ENCODE assay signal across 16 cellular contexts in the genomic region with DNA sequence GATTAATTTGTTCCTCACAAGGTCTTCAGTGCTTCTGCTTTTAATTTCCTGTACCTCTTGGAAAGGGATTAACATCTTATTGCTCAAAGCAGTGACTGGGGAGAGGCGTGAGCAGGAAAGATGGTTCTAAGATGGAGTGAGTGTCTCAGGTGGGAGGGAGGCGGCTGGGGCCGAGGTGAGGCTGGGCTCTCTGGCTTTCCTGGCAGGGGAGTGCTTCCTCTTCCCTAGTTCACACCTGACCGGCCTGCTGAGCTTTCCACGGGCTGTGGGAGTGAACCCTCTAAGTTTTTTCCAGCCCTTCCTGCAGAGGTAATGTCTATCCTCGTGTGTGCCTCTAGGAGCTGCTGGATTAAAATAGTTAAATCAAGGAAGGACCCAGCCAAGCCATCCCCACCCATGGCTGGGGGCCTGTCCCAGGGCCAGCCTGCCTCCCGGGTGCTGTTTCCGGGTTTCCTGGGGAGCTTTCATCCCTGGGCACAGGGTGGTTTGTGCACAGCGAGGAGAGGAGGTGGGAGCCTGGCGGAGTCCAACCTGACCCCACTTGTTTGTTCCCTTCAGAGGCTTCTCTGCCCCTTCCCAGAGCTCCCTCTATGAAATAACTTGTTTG.
DNase-seq lines count a peak whose midpoint lies in the region; ATAC-seq and TF ChIP-seq lines count a peak whose summit lies in the region.
"Had no signal": no experiment of that assay in that cellular context is flagged by ENCODE, and none has a peak within 500 bp of the region (broad histone marks: within the 10 kb centered on the region; RNA-seq: fewer than 3 reads in every experiment).

No MANE protein-coding gene starts in this region.

- H3K4me1 Mint-ChIP-seq in mesothelial cell of epicardium (peaks cover 27% of the 10 kb centered on the region), type B pancreatic cell (ENCODE audit: unreplicated experiment) (peaks cover 27% of the 10 kb centered on the region)

- H3K27ac Mint-ChIP-seq in mesothelial cell of epicardium (peak overlapping the region; percentile 69), type B pancreatic cell (peak overlapping the region; percentile 73)
- H3K27ac Mint-ChIP-seq: CD8-positive, alpha-beta T cell had no signal

- H3K9me3 ChIP-seq in RWPE2 (ENCODE audit: severe bottlenecking) (no peaks in the 10 kb centered on the region), esophagus (ENCODE audit: control insufficient read depth in 2 of 2, insufficient read depth in 1 of 2, low read depth in 1 of 2, low read length in 1 of 2) (no peaks in the 10 kb centered on the region), right cardiac atrium (ENCODE audit: control insufficient read depth, low read length) (no peaks in the 10 kb centered on the region)
- H3K9me3 ChIP-seq: BLaER1, Peyer's patch had no signal

- H3K27me3 Mint-ChIP-seq in mesothelial cell of epicardium (ENCODE audit: low read depth) (no peaks in the 10 kb centered on the region), type B pancreatic cell (no peaks in the 10 kb centered on the region)

- intact Hi-C loops in right cardiac atrium (cut with DNase I): no loop called here

- no peaks in the 10 kb centered on the region for H3K27me3 ChIP-seq in RWPE2 (ENCODE audit: insufficient read depth, poor library complexity, severe bottlenecking)
- no peaks in the 10 kb centered on the region for H3K27me3 ChIP-seq in esophagus (ENCODE audit: control insufficient read depth in 1 of 2, insufficient read depth in 2 of 2, low read length in 2 of 2)
- H3K27me3 ChIP-seq in right cardiac atrium (ENCODE audit: control insufficient read depth, insufficient read depth): no peaks in the 10 kb centered on the region
- H3K27me3 ChIP-seq: BLaER1, Peyer's patch had no signal

- ATAC-seq in RWPE2 (ENCODE audit: low read depth): peak; percentile 10
- no peak for ATAC-seq in right cardiac atrium
- ATAC-seq: CD8-positive, alpha-beta T cell; HCT116 had no signal

- TF ChIP-seq CTCF in RWPE2 (IDR thresholded peaks at IDR 0.05; ENCODE audit: poor library complexity, severe bottlenecking) (no peak), mesothelial cell of epicardium (IDR thresholded peaks at IDR 0.05; ENCODE audit: unreplicated experiment) (no peak), type B pancreatic cell (conservative IDR thresholded peaks at IDR 0.05) (no peak)

- H3K27ac ChIP-seq in RWPE2 (ENCODE audit: poor library complexity, severe bottlenecking) (peak overlapping the region; percentile 55), esophagus (ENCODE audit: low read depth in 2 of 2, low read length in 1 of 2) (peak overlapping the region; percentile 80 to 87), right cardiac atrium (ENCODE audit: low read length) (no peak overlapping the region)
- H3K27ac ChIP-seq: BLaER1, Peyer's patch had no signal

- peak; percentile 79 for DNase-seq in RWPE2 (ENCODE audit: low spot score)
- DNase-seq in mesothelial cell of epicardium (ENCODE audit: low spot score in 2 of 2, unreplicated experiment in 2 of 2): no peak
- no peak for DNase-seq in type B pancreatic cell (ENCODE audit: extremely low spot score, unreplicated experiment)
- DNase-seq in right cardiac atrium: no peak
- no peak for DNase-seq in NCI-H2227 (lab: John Stamatoyannopoulos, UW; ENCODE audit: unreplicated experiment)
- DNase-seq in HPDE6-E6E7 (ENCODE audit: extremely low spot score): no peak
- DNase-seq: CD8-positive, alpha-beta T cell; KG1; NCI-H1092; NCI-H146; NCI-H2081; Peyer's patch; SHP77 treated with DMSO at 0.1 percent for 48 hours had no signal

- H3K36me3 ChIP-seq in RWPE2 (ENCODE audit: low read depth): no peaks in the 10 kb centered on the region
- H3K36me3 ChIP-seq in esophagus (ENCODE audit: control insufficient read depth in 2 of 2, insufficient read depth in 2 of 2, low read length in 1 of 2): no peaks in the 10 kb centered on the region
- H3K36me3 ChIP-seq: BLaER1, Peyer's patch had no signal

- H3K4me3 Mint-ChIP-seq in mesothelial cell of epicardium: no peak overlapping the region
- H3K4me3 Mint-ChIP-seq in type B pancreatic cell: peak overlapping the region; percentile 14
- H3K4me3 Mint-ChIP-seq: CD8-positive, alpha-beta T cell had no signal

- H3K9me3 Mint-ChIP-seq in mesothelial cell of epicardium: peaks cover 5% of the 10 kb centered on the region
- no peaks in the 10 kb centered on the region for H3K9me3 Mint-ChIP-seq in type B pancreatic cell
- H3K9me3 Mint-ChIP-seq: CD8-positive, alpha-beta T cell had no signal

- peaks cover 27% of the 10 kb centered on the region for H3K4me1 ChIP-seq in RWPE2 (ENCODE audit: insufficient read depth, poor library complexity, severe bottlenecking)
- peaks cover 8 to 28% of the 10 kb centered on the region in 2 donors for H3K4me1 ChIP-seq in esophagus (ENCODE audit: control insufficient read depth in 2 of 2, insufficient read depth in 2 of 2, low read length in 1 of 2)
- H3K4me1 ChIP-seq in right cardiac atrium (ENCODE audit: control insufficient read depth, insufficient read depth, low read length): no peaks in the 10 kb centered on the region
- H3K4me1 ChIP-seq: Peyer's patch had no signal

- no peaks in the 10 kb centered on the region for H3K36me3 Mint-ChIP-seq in mesothelial cell of epicardium
- H3K36me3 Mint-ChIP-seq in type B pancreatic cell: peaks cover 6% of the 10 kb centered on the region
- H3K36me3 Mint-ChIP-seq: CD8-positive, alpha-beta T cell had no signal

- 24 to 26% methylated on average over 10 of the region's 10 CpGs for WGBS in esophagus, 2 donors
- WGBS in right cardiac atrium: 30% methylated on average over 10 of the region's 10 CpGs

- H3K4me3 ChIP-seq in RWPE2 (ENCODE audit: severe bottlenecking) (no peak overlapping the region), esophagus (ENCODE audit: low read depth in 1 of 2, low read length in 2 of 2) (no peak overlapping the region), right cardiac atrium (ENCODE audit: low read length) (no peak overlapping the region)
- H3K4me3 ChIP-seq: BLaER1, Peyer's patch had no signal
